19 cellular contexts compared by ENCODE assay signal in genomic region chr11:100903284-100903683, GRCh38.
"Had no signal": no experiment of that assay in that cellular context is flagged by ENCODE, and none has a peak within 500 bp of the region (broad histone marks: within the 10 kb centered on the region; RNA-seq: fewer than 3 reads in every experiment).

No MANE protein-coding gene starts in this region.

- ATAC-seq: gastroesophageal sphincter; left lung; lower lobe of right lung; natural killer cell; stimulated activated memory B cell treated with anti-CD40 and anti-IgM and Interleukin-4, amounts not matched to agents 10 μg/mL and 1 μg/mL and 100 μg/mL, for 72 hours had no signal

- H3K4me1 ChIP-seq: gastroesophageal sphincter, left lung, lower lobe of right lung, neural progenitor cell, spleen had no signal

- H3K36me3 ChIP-seq: gastroesophageal sphincter, left lung, lower lobe of right lung, neural progenitor cell, ovary, spleen, tibial artery had no signal

- H3K27me3 ChIP-seq: dorsolateral prefrontal cortex, gastroesophageal sphincter, left lung, neural progenitor cell, ovary, spleen, tibial artery had no signal

- H3K27ac ChIP-seq: dorsolateral prefrontal cortex, gastroesophageal sphincter, left lung, lower lobe of right lung, neural progenitor cell, ovary, spleen, tibial artery had no signal

- H3K9me3 ChIP-seq: gastroesophageal sphincter, left lung, lower lobe of right lung, ovary, spleen, tibial artery had no signal

- H3K4me2 ChIP-seq: neural progenitor cell had no signal

- H2AFZ ChIP-seq: neural progenitor cell had no signal

- H3K9ac ChIP-seq: neural progenitor cell had no signal

- H3K4me3 ChIP-seq: dorsolateral prefrontal cortex, gastroesophageal sphincter, left lung, lower lobe of right lung, neural progenitor cell, ovary, spleen, tibial artery had no signal

- DNase-seq: cortex of kidney; dorsolateral prefrontal cortex; effector CD8-positive, alpha-beta T cell; glutamatergic neuron; islet precursor cell; left lung; lower lobe of right lung; natural killer cell; nucleus accumbens; ovary; right cardiac atrium; spleen; stimulated activated CD4-positive, alpha-beta T cell treated with anti-CD3 and anti-CD28 coated beads, Interleukin-15, amount 100 ng/mL, for 24 hours; stimulated activated CD4-positive, alpha-beta T cell treated with anti-CD3 and anti-CD28 coated beads, Interleukin-1b, Interleukin-23, amount 100 ng/mL, for 48 hours; stimulated activated CD4-positive, alpha-beta T cell treated with anti-CD3 and anti-CD28 coated beads, Interleukin-4, amount 100 ng/mL, for 24 hours; tibial artery had no signal
